Comparison of ENCODE assay signal across 9 cellular contexts in genomic region chr14:76856769-76857168, GRCh38. TPM values are rescaled to one million over a fixed set of nuclear protein-coding genes. Genes with fewer than 3 reads are reported as not detected.
"Had no signal": no experiment of that assay in that cellular context is flagged by ENCODE, and none has a peak within 500 bp of the region (broad histone marks: within the 10 kb centered on the region; RNA-seq: fewer than 3 reads in every experiment).

No MANE protein-coding gene starts in this region.

- H3K4me3 ChIP-seq: GM23338, HAP-1, K562 had no signal

- H2AFZ ChIP-seq: GM23338 had no signal

- H3K9me3 ChIP-seq: HAP-1 had no signal

- ATAC-seq: GM23338, HCT116, K562 had no signal

- H3K4me2 ChIP-seq: GM23338 had no signal

- H3K36me3 ChIP-seq: HAP-1 had no signal

- DNase-seq: H7, IMR-90, KG1 had no signal

- H3K4me1 ChIP-seq: HAP-1 had no signal

- FAIRE-seq: K562 had no signal

RNA-seq across cellular contexts. Expression of gene LRRC74A, which starts 30.6 kb away (rescaled TPM):
- total RNA-seq: GM23338, H4, H7, HT-29, IMR-90, K562 had no signal
- polyA plus RNA-seq: GM23338, IMR-90, K562 had no signal
